32 cellular contexts compared by ENCODE assay signal in genomic region chr12:7125632-7126227, GRCh38. TPM values are rescaled to one million over a fixed set of nuclear protein-coding genes. Genes with fewer than 3 reads are reported as not detected.
"Had no signal": no experiment of that assay in that cellular context is flagged by ENCODE, and none has a peak within 500 bp of the region (broad histone marks: within the 10 kb centered on the region; RNA-seq: fewer than 3 reads in every experiment).

No MANE protein-coding gene starts in this region.

- H3K4me3 ChIP-seq: esophagus squamous epithelium, hepatocyte, testis, transverse colon had no signal

- H3K36me3 Mint-ChIP-seq: natural killer cell had no signal

- FAIRE-seq: astrocyte, frontal cortex, urothelium cell line had no signal

- H3K9me3 ChIP-seq: esophagus squamous epithelium, testis, transverse colon had no signal

- DNase-seq: activated CD4-positive, alpha-beta memory T cell treated with anti-CD3 and anti-CD28 coated beads, Interleukin-2, amount 10 ng/mL, durations not matched to agents 7 days and 5 days; activated CD4-positive, alpha-beta T cell treated with anti-CD3 and anti-CD28 coated beads, Interleukin-2, amount 10 ng/mL, durations not matched to agents 7 days and 5 days; activated CD4-positive, CD25-positive, alpha-beta regulatory T cell treated with anti-CD3 and anti-CD28 coated beads, Interleukin-2, amount 50 U/mL, for 72 hours; activated CD8-positive, alpha-beta memory T cell treated with anti-CD3 and anti-CD28 coated beads, Interleukin-2, amount 50 U/mL, for 48 hours; activated gamma-delta T cell; activated naive CD4-positive, alpha-beta T cell treated with anti-CD3 and anti-CD28 coated beads, Interleukin-2, amount 10 ng/mL, durations not matched to agents 7 days and 5 days; activated naive CD8-positive, alpha-beta T cell treated with anti-CD3 and anti-CD28 coated beads, Interleukin-2, amount 10 ng/mL, durations not matched to agents 7 days and 5 days; activated T-cell treated with anti-CD3 and anti-CD28 coated beads, Interleukin-2, amount 50 U/mL, for 24 hours; brain microvascular endothelial cell; caudate nucleus; cortex of kidney; esophagus squamous epithelium; glutamatergic neuron; islet precursor cell; left cardiac atrium; mesenchymal stem cell; natural killer cell; posterior cingulate gyrus; right cardiac atrium; stimulated activated CD4-positive, alpha-beta T cell treated with anti-CD3 and anti-CD28 coated beads, Interleukin-4, amount 100 ng/mL, for 1 hour; stimulated activated naive CD8-positive, alpha-beta T cell treated with anti-CD3 and anti-CD28 coated beads, Interleukin-15, Interleukin-2, amounts not matched to agents 100 U/mL and 50 U/mL, for 24 hours; T-helper 17 cell; T1000; testis; transverse colon; WERI-Rb-1 had no signal

- H3K27ac ChIP-seq: brain microvascular endothelial cell, esophagus squamous epithelium, hepatocyte, testis, transverse colon, WERI-Rb-1 had no signal

- H3K36me3 ChIP-seq: brain microvascular endothelial cell, esophagus squamous epithelium, transverse colon, WERI-Rb-1 had no signal

- H3K27ac Mint-ChIP-seq: activated CD4-positive, alpha-beta memory T cell treated with anti-CD3 and anti-CD28 coated beads, Interleukin-2, amount 10 ng/mL, durations not matched to agents 7 days and 5 days; activated CD4-positive, alpha-beta T cell treated with anti-CD3 and anti-CD28 coated beads, Interleukin-2, amount 10 ng/mL, durations not matched to agents 7 days and 5 days; activated naive CD4-positive, alpha-beta T cell treated with anti-CD3 and anti-CD28 coated beads, Interleukin-2, amount 10 ng/mL, durations not matched to agents 7 days and 5 days; activated naive CD8-positive, alpha-beta T cell treated with anti-CD3 and anti-CD28 coated beads, Interleukin-2, amount 10 ng/mL, durations not matched to agents 7 days and 5 days; activated T-cell treated with anti-CD3 and anti-CD28 coated beads, Interleukin-2, amount 50 U/mL, for 24 hours; natural killer cell had no signal

- H3K4me3 Mint-ChIP-seq: activated CD4-positive, alpha-beta memory T cell treated with anti-CD3 and anti-CD28 coated beads, Interleukin-2, amount 10 ng/mL, durations not matched to agents 7 days and 5 days; activated CD4-positive, alpha-beta T cell treated with anti-CD3 and anti-CD28 coated beads, Interleukin-2, amount 10 ng/mL, durations not matched to agents 7 days and 5 days; activated naive CD4-positive, alpha-beta T cell treated with anti-CD3 and anti-CD28 coated beads, Interleukin-2, amount 10 ng/mL, durations not matched to agents 7 days and 5 days; activated naive CD8-positive, alpha-beta T cell treated with anti-CD3 and anti-CD28 coated beads, Interleukin-2, amount 10 ng/mL, durations not matched to agents 7 days and 5 days; activated T-cell treated with anti-CD3 and anti-CD28 coated beads, Interleukin-2, amount 50 U/mL, for 24 hours; natural killer cell; T-helper 17 cell had no signal

- H3K9me3 Mint-ChIP-seq: activated CD4-positive, alpha-beta memory T cell treated with anti-CD3 and anti-CD28 coated beads, Interleukin-2, amount 10 ng/mL, durations not matched to agents 7 days and 5 days; activated CD4-positive, alpha-beta T cell treated with anti-CD3 and anti-CD28 coated beads, Interleukin-2, amount 10 ng/mL, durations not matched to agents 7 days and 5 days; activated naive CD4-positive, alpha-beta T cell treated with anti-CD3 and anti-CD28 coated beads, Interleukin-2, amount 10 ng/mL, durations not matched to agents 7 days and 5 days; activated naive CD8-positive, alpha-beta T cell treated with anti-CD3 and anti-CD28 coated beads, Interleukin-2, amount 10 ng/mL, durations not matched to agents 7 days and 5 days; activated T-cell treated with anti-CD3 and anti-CD28 coated beads, Interleukin-2, amount 50 U/mL, for 24 hours; natural killer cell had no signal

- H3K27me3 Mint-ChIP-seq: activated CD4-positive, alpha-beta memory T cell treated with anti-CD3 and anti-CD28 coated beads, Interleukin-2, amount 10 ng/mL, durations not matched to agents 7 days and 5 days; activated CD4-positive, alpha-beta T cell treated with anti-CD3 and anti-CD28 coated beads, Interleukin-2, amount 10 ng/mL, durations not matched to agents 7 days and 5 days; activated naive CD8-positive, alpha-beta T cell treated with anti-CD3 and anti-CD28 coated beads, Interleukin-2, amount 10 ng/mL, durations not matched to agents 7 days and 5 days; activated T-cell treated with anti-CD3 and anti-CD28 coated beads, Interleukin-2, amount 50 U/mL, for 24 hours; T-helper 17 cell had no signal

- H3K27me3 ChIP-seq: brain microvascular endothelial cell, hepatocyte, testis had no signal

RNA-seq across cellular contexts. Expression of gene RBP5, which starts 3.0 kb away (rescaled TPM):
- total RNA-seq: astrocyte, chondrocyte, frontal cortex, natural killer cell, osteoblast, T-helper 17 cell had no signal
